Comparison of ENCODE assay signal across 1 cellular context in the genomic region with DNA sequence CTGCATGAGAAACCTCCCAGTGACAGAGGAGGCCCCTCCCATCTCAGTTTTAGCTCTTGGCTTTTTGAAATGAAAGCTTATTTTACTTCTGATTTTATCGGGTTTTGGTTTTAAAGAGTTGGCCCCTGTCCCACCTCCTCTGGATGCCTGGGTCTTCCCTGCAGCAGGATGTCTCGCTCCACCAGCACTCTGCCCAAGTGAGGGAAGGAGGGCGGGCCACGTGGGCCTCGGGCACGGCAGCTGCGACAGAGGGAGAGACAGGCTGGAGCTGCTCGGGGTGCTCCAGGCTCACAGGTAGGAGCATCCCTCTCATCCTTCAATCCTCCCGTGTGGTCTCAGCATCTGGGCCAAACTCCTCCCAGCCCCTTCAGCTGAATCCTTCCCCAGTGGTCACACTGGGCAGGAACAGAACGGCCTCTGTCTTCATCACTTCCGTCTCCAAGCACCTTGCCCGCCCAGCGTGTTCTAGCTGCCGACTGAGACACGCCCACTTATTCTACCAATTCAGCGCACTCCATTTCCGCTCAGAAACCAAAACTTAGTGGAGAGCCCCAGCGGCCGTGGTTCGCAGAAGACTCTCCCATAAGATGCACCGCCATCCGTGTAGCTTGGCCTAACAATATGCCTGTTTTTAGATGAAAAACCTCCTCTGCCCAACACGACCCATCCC.
TF ChIP-seq lines count a peak whose summit lies in the region.

No MANE protein-coding gene starts in this region.

TF ChIP-seq in GM23338, 12 proteins besides CTCF, POLR2A, EP300 and RAD21 (continued from another document):
- TF ChIP-seq, protein P1, sequence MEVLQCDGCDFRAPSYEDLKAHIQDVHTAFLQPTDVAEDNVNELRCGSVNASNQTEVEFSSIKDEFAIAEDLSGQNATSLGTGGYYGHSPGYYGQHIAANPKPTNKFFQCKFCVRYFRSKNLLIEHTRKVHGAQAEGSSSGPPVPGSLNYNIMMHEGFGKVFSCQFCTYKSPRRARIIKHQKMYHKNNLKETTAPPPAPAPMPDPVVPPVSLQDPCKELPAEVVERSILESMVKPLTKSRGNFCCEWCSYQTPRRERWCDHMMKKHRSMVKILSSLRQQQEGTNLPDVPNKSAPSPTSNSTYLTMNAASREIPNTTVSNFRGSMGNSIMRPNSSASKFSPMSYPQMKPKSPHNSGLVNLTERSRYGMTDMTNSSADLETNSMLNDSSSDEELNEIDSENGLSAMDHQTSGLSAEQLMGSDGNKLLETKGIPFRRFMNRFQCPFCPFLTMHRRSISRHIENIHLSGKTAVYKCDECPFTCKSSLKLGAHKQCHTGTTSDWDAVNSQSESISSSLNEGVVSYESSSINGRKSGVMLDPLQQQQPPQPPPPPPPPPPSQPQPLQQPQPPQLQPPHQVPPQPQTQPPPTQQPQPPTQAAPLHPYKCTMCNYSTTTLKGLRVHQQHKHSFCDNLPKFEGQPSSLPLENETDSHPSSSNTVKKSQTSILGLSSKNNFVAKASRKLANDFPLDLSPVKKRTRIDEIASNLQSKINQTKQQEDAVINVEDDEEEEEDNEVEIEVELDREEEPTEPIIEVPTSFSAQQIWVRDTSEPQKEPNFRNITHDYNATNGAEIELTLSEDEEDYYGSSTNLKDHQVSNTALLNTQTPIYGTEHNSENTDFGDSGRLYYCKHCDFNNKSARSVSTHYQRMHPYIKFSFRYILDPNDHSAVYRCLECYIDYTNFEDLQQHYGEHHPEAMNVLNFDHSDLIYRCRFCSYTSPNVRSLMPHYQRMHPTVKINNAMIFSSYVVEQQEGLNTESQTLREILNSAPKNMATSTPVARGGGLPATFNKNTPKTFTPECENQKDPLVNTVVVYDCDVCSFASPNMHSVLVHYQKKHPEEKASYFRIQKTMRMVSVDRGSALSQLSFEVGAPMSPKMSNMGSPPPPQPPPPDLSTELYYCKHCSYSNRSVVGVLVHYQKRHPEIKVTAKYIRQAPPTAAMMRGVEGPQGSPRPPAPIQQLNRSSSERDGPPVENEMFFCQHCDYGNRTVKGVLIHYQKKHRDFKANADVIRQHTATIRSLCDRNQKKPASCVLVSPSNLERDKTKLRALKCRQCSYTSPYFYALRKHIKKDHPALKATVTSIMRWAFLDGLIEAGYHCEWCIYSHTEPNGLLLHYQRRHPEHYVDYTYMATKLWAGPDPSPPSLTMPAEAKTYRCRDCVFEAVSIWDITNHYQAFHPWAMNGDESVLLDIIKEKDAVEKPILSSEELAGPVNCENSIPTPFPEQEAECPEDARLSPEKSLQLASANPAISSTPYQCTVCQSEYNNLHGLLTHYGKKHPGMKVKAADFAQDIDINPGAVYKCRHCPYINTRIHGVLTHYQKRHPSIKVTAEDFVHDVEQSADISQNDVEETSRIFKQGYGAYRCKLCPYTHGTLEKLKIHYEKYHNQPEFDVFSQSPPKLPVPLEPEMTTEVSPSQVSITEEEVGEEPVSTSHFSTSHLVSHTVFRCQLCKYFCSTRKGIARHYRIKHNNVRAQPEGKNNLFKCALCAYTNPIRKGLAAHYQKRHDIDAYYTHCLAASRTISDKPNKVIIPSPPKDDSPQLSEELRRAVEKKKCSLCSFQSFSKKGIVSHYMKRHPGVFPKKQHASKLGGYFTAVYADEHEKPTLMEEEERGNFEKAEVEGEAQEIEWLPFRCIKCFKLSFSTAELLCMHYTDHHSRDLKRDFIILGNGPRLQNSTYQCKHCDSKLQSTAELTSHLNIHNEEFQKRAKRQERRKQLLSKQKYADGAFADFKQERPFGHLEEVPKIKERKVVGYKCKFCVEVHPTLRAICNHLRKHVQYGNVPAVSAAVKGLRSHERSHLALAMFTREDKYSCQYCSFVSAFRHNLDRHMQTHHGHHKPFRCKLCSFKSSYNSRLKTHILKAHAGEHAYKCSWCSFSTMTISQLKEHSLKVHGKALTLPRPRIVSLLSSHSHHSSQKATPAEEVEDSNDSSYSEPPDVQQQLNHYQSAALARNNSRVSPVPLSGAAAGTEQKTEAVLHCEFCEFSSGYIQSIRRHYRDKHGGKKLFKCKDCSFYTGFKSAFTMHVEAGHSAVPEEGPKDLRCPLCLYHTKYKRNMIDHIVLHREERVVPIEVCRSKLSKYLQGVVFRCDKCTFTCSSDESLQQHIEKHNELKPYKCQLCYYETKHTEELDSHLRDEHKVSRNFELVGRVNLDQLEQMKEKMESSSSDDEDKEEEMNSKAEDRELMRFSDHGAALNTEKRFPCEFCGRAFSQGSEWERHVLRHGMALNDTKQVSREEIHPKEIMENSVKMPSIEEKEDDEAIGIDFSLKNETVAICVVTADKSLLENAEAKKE (CRISPR knock-in tag; IDR thresholded peaks at IDR 0.05): no peak
- TF ChIP-seq, protein P2, sequence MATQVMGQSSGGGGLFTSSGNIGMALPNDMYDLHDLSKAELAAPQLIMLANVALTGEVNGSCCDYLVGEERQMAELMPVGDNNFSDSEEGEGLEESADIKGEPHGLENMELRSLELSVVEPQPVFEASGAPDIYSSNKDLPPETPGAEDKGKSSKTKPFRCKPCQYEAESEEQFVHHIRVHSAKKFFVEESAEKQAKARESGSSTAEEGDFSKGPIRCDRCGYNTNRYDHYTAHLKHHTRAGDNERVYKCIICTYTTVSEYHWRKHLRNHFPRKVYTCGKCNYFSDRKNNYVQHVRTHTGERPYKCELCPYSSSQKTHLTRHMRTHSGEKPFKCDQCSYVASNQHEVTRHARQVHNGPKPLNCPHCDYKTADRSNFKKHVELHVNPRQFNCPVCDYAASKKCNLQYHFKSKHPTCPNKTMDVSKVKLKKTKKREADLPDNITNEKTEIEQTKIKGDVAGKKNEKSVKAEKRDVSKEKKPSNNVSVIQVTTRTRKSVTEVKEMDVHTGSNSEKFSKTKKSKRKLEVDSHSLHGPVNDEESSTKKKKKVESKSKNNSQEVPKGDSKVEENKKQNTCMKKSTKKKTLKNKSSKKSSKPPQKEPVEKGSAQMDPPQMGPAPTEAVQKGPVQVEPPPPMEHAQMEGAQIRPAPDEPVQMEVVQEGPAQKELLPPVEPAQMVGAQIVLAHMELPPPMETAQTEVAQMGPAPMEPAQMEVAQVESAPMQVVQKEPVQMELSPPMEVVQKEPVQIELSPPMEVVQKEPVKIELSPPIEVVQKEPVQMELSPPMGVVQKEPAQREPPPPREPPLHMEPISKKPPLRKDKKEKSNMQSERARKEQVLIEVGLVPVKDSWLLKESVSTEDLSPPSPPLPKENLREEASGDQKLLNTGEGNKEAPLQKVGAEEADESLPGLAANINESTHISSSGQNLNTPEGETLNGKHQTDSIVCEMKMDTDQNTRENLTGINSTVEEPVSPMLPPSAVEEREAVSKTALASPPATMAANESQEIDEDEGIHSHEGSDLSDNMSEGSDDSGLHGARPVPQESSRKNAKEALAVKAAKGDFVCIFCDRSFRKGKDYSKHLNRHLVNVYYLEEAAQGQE (IDR thresholded peaks at IDR 0.05; ENCODE audit: unreplicated experiment): no peak
- TF ChIP-seq EZH2 (IDR thresholded peaks at IDR 0.05; ENCODE audit: low read depth, unreplicated experiment) (no peak), EZH2phosphoT487 (IDR thresholded peaks at IDR 0.05; ENCODE audit: unreplicated experiment) (no peak), ZNF114 (CRISPR knock-in tag; IDR thresholded peaks at IDR 0.05) (no peak), POLR2AphosphoS5 (IDR thresholded peaks at IDR 0.05; ENCODE audit: low read depth) (no peak), ZNF331 (CRISPR knock-in tag; IDR thresholded peaks at IDR 0.05; ENCODE audit: low read depth) (no peak)
